In the genomic region with DNA sequence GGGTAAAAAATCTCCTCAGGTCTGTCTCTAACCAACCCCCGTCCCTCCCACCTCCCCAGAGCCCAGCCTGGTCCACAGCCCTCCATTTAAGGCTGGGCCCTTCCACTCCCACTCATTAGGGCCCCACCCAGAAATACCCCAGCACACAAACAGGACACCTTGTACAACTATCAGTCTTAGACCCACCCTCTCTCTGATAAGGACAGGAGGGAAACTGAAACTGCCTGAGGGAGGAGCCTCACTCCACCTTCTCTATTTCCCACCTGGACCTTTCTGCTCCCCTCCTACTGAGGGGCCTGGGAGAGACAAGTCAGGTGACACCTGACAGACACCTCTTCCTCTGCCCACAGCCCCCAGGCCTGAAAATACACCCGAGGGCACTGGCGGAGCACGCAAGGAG, we compare ENCODE assay signal across 10 cellular contexts.
DNase-seq lines count a peak whose midpoint lies in the region; ATAC-seq and TF ChIP-seq lines count a peak whose summit lies in the region.
"Had no signal": no experiment of that assay in that cellular context is flagged by ENCODE, and none has a peak within 500 bp of the region (broad histone marks: within the 10 kb centered on the region; RNA-seq: fewer than 3 reads in every experiment).

No MANE protein-coding gene starts in this region.

- no peak overlapping the region for H3K27ac Mint-ChIP-seq in WTC11
- H3K27ac Mint-ChIP-seq in naive thymus-derived CD4-positive, alpha-beta T cell, result no peak overlapping the region
- H3K27ac Mint-ChIP-seq: activated CD8-positive, alpha-beta memory T cell treated with anti-CD3 and anti-CD28 coated beads, Interleukin-2, amount 10 ng/mL, durations not matched to agents 7 days and 5 days had no signal

- H3K27me3 ChIP-seq in naive thymus-derived CD4-positive, alpha-beta T cell (ENCODE audit: control insufficient read depth in 2 of 2, insufficient read depth in 2 of 2, low read length in 2 of 2), result no peaks in the 10 kb centered on the region

- peaks cover 55% of the 10 kb centered on the region for H3K27me3 Mint-ChIP-seq in WTC11 (ENCODE audit: low read depth)
- H3K27me3 Mint-ChIP-seq in naive thymus-derived CD4-positive, alpha-beta T cell, result peaks cover 38 to 55% (median 46%) of the 10 kb centered on the region in 5 donors

- no peaks in the 10 kb centered on the region for H3K36me3 Mint-ChIP-seq in WTC11
- peaks cover 0 to 4% (median 0%) of the 10 kb centered on the region in 5 donors for H3K36me3 Mint-ChIP-seq in naive thymus-derived CD4-positive, alpha-beta T cell
- H3K36me3 Mint-ChIP-seq: activated CD8-positive, alpha-beta memory T cell treated with anti-CD3 and anti-CD28 coated beads, Interleukin-2, amount 10 ng/mL, durations not matched to agents 7 days and 5 days had no signal

- POLR2A ChIA-PET in WTC11 (lab: Charles Lee), result no interaction called here
- POLR2A ChIA-PET in naive thymus-derived CD4-positive, alpha-beta T cell (lab: Charles Lee), result no interaction called here

- TF ChIP-seq CTCF in WTC11 (IDR thresholded peaks at IDR 0.05), result no peak

- no peaks in the 10 kb centered on the region for H3K9me3 ChIP-seq in naive thymus-derived CD4-positive, alpha-beta T cell (ENCODE audit: control insufficient read depth in 2 of 3, low read length in 3 of 3)
- H3K9me3 ChIP-seq: MG63 had no signal

- H3K4me1 Mint-ChIP-seq in WTC11, result peaks cover 33% of the 10 kb centered on the region
- H3K4me1 Mint-ChIP-seq in naive thymus-derived CD4-positive, alpha-beta T cell, result peaks cover 2 to 13% (median 5%) of the 10 kb centered on the region in 7 donors

- no peaks in the 10 kb centered on the region for H3K9me3 Mint-ChIP-seq in WTC11
- no peaks in the 10 kb centered on the region for H3K9me3 Mint-ChIP-seq in naive thymus-derived CD4-positive, alpha-beta T cell

- DNase-seq in WTC11 (ENCODE audit: low spot score) (no peak), NCI-H1105 treated with DMSO at 0.1 percent for 48 hours (lab: John Stamatoyannopoulos, UW) (no peak), NCI-H2081 treated with DMSO at 0.1 percent for 48 hours (lab: John Stamatoyannopoulos, UW) (no peak)
- DNase-seq in naive thymus-derived CD4-positive, alpha-beta T cell, result no peak
- no peak for DNase-seq in stimulated activated CD4-positive, alpha-beta T cell treated with anti-CD3 and anti-CD28 coated beads, Interleukin-4, amount 100 ng/mL, for 4 hours
- DNase-seq: activated CD8-positive, alpha-beta memory T cell treated with anti-CD3 and anti-CD28 coated beads, Interleukin-2, amount 10 ng/mL, durations not matched to agents 7 days and 5 days had no signal

- H3K4me1 ChIP-seq in naive thymus-derived CD4-positive, alpha-beta T cell (ENCODE audit: control insufficient read depth in 2 of 2, insufficient read depth in 2 of 2, low read length in 2 of 2), result no peaks in the 10 kb centered on the region

- H3K4me3 Mint-ChIP-seq in WTC11, result peak overlapping the region; percentile 36
- peak overlapping the region in 2 of 10 donors; percentile 10 to 70 for H3K4me3 Mint-ChIP-seq in naive thymus-derived CD4-positive, alpha-beta T cell

- H3K36me3 ChIP-seq in naive thymus-derived CD4-positive, alpha-beta T cell (ENCODE audit: control insufficient read depth in 2 of 3, insufficient read depth in 3 of 3, low read length in 3 of 3), result no peaks in the 10 kb centered on the region
- H3K36me3 ChIP-seq: MG63 had no signal

- intact Hi-C loops in naive thymus-derived CD4-positive, alpha-beta T cell (cut with micrococcal nuclease), result loop anchor here in 1 of 2 donors (2.0 kb wide), 1 partner anchor 21 kb away; no protein-coding TSS in a partner anchor

- CTCF ChIA-PET in WTC11 (lab: Charles Lee), result interaction anchor here (1.8 kb wide), 1 partner anchor 139 kb away, joined by 12 read pairs; no protein-coding TSS in a partner anchor
- CTCF ChIA-PET in naive thymus-derived CD4-positive, alpha-beta T cell (lab: Charles Lee), result no interaction called here

- ATAC-seq in GM18867 (IDR thresholded peaks at IDR 0.05; ENCODE audit: unreplicated experiment) (peak; percentile 38), HG02678 (IDR thresholded peaks at IDR 0.05; ENCODE audit: unreplicated experiment) (peak; percentile 40), WTC11 (no peak), HG03571 (IDR thresholded peaks at IDR 0.05; ENCODE audit: unreplicated experiment) (no peak)
- ATAC-seq in naive thymus-derived CD4-positive, alpha-beta T cell, result peak; percentile 34
- ATAC-seq: activated CD8-positive, alpha-beta memory T cell treated with anti-CD3 and anti-CD28 coated beads, Interleukin-2, amount 10 ng/mL, durations not matched to agents 7 days and 5 days had no signal

- no peak overlapping the region for H3K27ac ChIP-seq in naive thymus-derived CD4-positive, alpha-beta T cell (ENCODE audit: low read depth, low read length)

- no peak overlapping the region for H3K4me3 ChIP-seq in naive thymus-derived CD4-positive, alpha-beta T cell (ENCODE audit: low read length)
- H3K4me3 ChIP-seq: MG63 had no signal

TF ChIP-seq in WTC11, 78 proteins besides CTCF, POLR2A, EP300 and RAD21:
- no peak for TF ChIP-seq GTF2I (CRISPR knock-in tag; conservative IDR thresholded peaks at IDR 0.05)
- TF ChIP-seq, protein P1, sequence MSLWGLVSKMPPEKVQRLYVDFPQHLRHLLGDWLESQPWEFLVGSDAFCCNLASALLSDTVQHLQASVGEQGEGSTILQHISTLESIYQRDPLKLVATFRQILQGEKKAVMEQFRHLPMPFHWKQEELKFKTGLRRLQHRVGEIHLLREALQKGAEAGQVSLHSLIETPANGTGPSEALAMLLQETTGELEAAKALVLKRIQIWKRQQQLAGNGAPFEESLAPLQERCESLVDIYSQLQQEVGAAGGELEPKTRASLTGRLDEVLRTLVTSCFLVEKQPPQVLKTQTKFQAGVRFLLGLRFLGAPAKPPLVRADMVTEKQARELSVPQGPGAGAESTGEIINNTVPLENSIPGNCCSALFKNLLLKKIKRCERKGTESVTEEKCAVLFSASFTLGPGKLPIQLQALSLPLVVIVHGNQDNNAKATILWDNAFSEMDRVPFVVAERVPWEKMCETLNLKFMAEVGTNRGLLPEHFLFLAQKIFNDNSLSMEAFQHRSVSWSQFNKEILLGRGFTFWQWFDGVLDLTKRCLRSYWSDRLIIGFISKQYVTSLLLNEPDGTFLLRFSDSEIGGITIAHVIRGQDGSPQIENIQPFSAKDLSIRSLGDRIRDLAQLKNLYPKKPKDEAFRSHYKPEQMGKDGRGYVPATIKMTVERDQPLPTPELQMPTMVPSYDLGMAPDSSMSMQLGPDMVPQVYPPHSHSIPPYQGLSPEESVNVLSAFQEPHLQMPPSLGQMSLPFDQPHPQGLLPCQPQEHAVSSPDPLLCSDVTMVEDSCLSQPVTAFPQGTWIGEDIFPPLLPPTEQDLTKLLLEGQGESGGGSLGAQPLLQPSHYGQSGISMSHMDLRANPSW (CRISPR knock-in tag; conservative IDR thresholded peaks at IDR 0.05; ENCODE audit: low read depth), result no peak
- TF ChIP-seq ZNF671 (CRISPR knock-in tag; IDR thresholded peaks at IDR 0.05), result no peak
- TF ChIP-seq JUN (CRISPR knock-in tag; IDR thresholded peaks at IDR 0.05), result no peak
- no peak for TF ChIP-seq CREB1 (CRISPR knock-in tag; IDR thresholded peaks at IDR 0.05)
- TF ChIP-seq, protein P2, sequence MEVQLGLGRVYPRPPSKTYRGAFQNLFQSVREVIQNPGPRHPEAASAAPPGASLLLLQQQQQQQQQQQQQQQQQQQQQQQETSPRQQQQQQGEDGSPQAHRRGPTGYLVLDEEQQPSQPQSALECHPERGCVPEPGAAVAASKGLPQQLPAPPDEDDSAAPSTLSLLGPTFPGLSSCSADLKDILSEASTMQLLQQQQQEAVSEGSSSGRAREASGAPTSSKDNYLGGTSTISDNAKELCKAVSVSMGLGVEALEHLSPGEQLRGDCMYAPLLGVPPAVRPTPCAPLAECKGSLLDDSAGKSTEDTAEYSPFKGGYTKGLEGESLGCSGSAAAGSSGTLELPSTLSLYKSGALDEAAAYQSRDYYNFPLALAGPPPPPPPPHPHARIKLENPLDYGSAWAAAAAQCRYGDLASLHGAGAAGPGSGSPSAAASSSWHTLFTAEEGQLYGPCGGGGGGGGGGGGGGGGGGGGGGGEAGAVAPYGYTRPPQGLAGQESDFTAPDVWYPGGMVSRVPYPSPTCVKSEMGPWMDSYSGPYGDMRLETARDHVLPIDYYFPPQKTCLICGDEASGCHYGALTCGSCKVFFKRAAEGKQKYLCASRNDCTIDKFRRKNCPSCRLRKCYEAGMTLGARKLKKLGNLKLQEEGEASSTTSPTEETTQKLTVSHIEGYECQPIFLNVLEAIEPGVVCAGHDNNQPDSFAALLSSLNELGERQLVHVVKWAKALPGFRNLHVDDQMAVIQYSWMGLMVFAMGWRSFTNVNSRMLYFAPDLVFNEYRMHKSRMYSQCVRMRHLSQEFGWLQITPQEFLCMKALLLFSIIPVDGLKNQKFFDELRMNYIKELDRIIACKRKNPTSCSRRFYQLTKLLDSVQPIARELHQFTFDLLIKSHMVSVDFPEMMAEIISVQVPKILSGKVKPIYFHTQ (CRISPR knock-in tag; IDR thresholded peaks at IDR 0.05), result no peak

Comparison
In these comparisons a context has a peak if more than half of its experiments do, and no peak if none do; other contexts are left out.
1. ATAC-seq: peak in GM18867 (single experiment), HG02678 (single experiment) and naive thymus-derived CD4-positive, alpha-beta T cell (single experiment); none in WTC11 (single experiment) and HG03571 (single experiment).